ENCODE assay signal across 8 cellular contexts in the genomic region with DNA sequence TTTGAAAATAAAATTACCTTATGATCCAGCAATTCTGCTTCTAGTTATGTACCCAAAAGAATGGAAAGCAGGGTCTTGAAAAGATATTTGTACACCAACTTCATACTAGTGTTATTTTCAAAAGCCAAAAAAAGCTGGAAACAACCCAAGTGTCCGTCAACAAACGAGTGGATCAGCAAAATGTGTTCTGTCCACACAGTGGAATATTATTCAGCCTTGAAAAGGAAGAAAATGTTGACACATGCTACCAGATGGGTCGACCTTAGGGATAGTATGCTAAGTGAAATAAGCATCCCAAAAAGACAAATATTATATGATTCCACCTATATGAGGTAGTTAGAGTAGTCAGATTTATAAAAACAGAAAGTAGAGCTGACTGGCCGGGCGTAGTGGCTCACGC.
"Had no signal": no experiment of that assay in that cellular context is flagged by ENCODE, and none has a peak within 500 bp of the region (broad histone marks: within the 10 kb centered on the region; RNA-seq: fewer than 3 reads in every experiment).

No MANE protein-coding gene starts in this region.

- ATAC-seq: GM12878 had no signal

- DNase-seq: GDM1, GF-D8 had no signal

- FAIRE-seq: G401.6, GM12878, GM12891, GM12892, GM18507, GM19239 had no signal

- H3K4me3 ChIP-seq: GM12878 had no signal
